Comparison of ENCODE assay signal across 19 cellular contexts in genomic region chr14:68892961-68893360, GRCh38.
A peak's percentile ranks its signal among the peaks of the same experiment; 100 is the strongest.
DNase-seq lines count a peak whose midpoint lies in the region; ATAC-seq and TF ChIP-seq lines count a peak whose summit lies in the region.
"Had no signal": no experiment of that assay in that cellular context is flagged by ENCODE, and none has a peak within 500 bp of the region (broad histone marks: within the 10 kb centered on the region; RNA-seq: fewer than 3 reads in every experiment).

No MANE protein-coding gene starts in this region.

- POLR2A ChIA-PET in AG04450 (lab: Yijun Ruan, JAX): no interaction called here
- POLR2A ChIA-PET in RWPE1 (lab: Yijun Ruan, JAX; ENCODE audit: low non-redundant PET): no interaction called here
- POLR2A ChIA-PET in activated CD8-positive, alpha-beta T cell treated with anti-CD3 and anti-CD28 coated beads, Interleukin-2, amount 10 ng/mL, durations not matched to agents 7 days and 5 days (lab: Charles Lee): interaction anchor here (0.7 kb wide), 1 partner anchor 8 kb away, joined by 3 read pairs; no protein-coding TSS in a partner anchor

- CTCF ChIA-PET in AG04450 (lab: Charles Lee): interaction anchor here (1.6 to 2.7 kb wide), 2 partner anchors 19 to 215 kb away, joined by 3 to 10 read pairs; no protein-coding TSS in a partner anchor
- CTCF ChIA-PET in RWPE1 (lab: Yijun Ruan, JAX): no interaction called here
- CTCF ChIA-PET in activated CD8-positive, alpha-beta T cell treated with anti-CD3 and anti-CD28 coated beads, Interleukin-2, amount 10 ng/mL, durations not matched to agents 7 days and 5 days (lab: Charles Lee): interaction anchor here (1.0 kb wide), 1 partner anchor 18 kb away, joined by 3 read pairs; no protein-coding TSS in a partner anchor

- H3K27ac ChIP-seq in AG04450 (ENCODE audit: low read depth, low read length) (peak overlapping the region; percentile 47), RWPE1 (peak overlapping the region; percentile 31), esophagus muscularis mucosa (replicated peaks in 1 of 4) (peak overlapping the region; percentile 89 to 98 (median 97)), sigmoid colon (peak overlapping the region; percentile 98 to 100 (median 100))
- H3K27ac ChIP-seq: KMS-11 had no signal

- H3K4me3 ChIP-seq in AG04450 (ENCODE audit: low read depth, low read length): no peak overlapping the region
- no peak overlapping the region for H3K4me3 ChIP-seq in esophagus muscularis mucosa
- no peak overlapping the region for H3K4me3 ChIP-seq in sigmoid colon
- H3K4me3 ChIP-seq in HAP-1: no peak overlapping the region
- H3K4me3 ChIP-seq: GM12878 had no signal

- DNase-seq in AG04450 (ENCODE audit: low read depth, low spot score): no peak
- no peak for DNase-seq in RWPE1 (ENCODE audit: low spot score)
- no peak for DNase-seq in esophagus muscularis mucosa (ENCODE audit: extremely low spot score)
- DNase-seq in sigmoid colon: peak; percentile 59
- no peak for DNase-seq in HAP-1 (ENCODE audit: low spot score in 2 of 2)
- DNase-seq in activated CD8-positive, alpha-beta T cell treated with anti-CD3 and anti-CD28 coated beads, Interleukin-2, amount 10 ng/mL, durations not matched to agents 7 days and 5 days: no peak
- DNase-seq: Calu3; CD4-positive, CD25-positive, alpha-beta regulatory T cell; GOT3; MM.1S; NCI-H1105; NCI-H187 treated with DMSO at 0.1 percent for 48 hours; NCI-H2171; NCI-H82; Right ventricle myocardium superior had no signal

- whole genome bisulfite sequencing in esophagus muscularis mucosa: 71% methylated on average over 5 of the region's 6 CpGs
- WGBS in sigmoid colon, 2 donors: 89 to 93% methylated on average over 6 of the region's 6 CpGs

- ATAC-seq in GM21423 (IDR thresholded peaks at IDR 0.05; ENCODE audit: unreplicated experiment): no peak
- no peak for ATAC-seq in GM18858 (IDR thresholded peaks at IDR 0.05; ENCODE audit: unreplicated experiment)
- no peak for ATAC-seq in activated CD8-positive, alpha-beta T cell treated with anti-CD3 and anti-CD28 coated beads, Interleukin-2, amount 10 ng/mL, durations not matched to agents 7 days and 5 days
- ATAC-seq: GM12878 had no signal

- in situ Hi-C loops in HAP-1 (cut with MboI; ENCODE audit: low sequenced_read_pairs): no loop called here

- TF ChIP-seq POLR2A in esophagus muscularis mucosa (IDR thresholded peaks at IDR 0.05; ENCODE audit: low read depth): no peak
- TF ChIP-seq POLR2A in sigmoid colon (IDR thresholded peaks at IDR 0.05): no peak

- peaks cover 7% of the 10 kb centered on the region for H3K4me1 Mint-ChIP-seq in activated CD8-positive, alpha-beta T cell treated with anti-CD3 and anti-CD28 coated beads, Interleukin-2, amount 10 ng/mL, durations not matched to agents 7 days and 5 days (ENCODE audit: low read depth)
- H3K4me1 Mint-ChIP-seq: CD4-positive, CD25-positive, alpha-beta regulatory T cell had no signal

- H3K9me3 ChIP-seq in AG04450 (ENCODE audit: control insufficient read depth, insufficient read depth, low read length) (no peaks in the 10 kb centered on the region), esophagus muscularis mucosa (no peaks in the 10 kb centered on the region), sigmoid colon (no peaks in the 10 kb centered on the region), HAP-1 (no peaks in the 10 kb centered on the region)

- no peaks in the 10 kb centered on the region for H3K27me3 ChIP-seq in AG04450 (ENCODE audit: control insufficient read depth, insufficient read depth, low read length)
- H3K27me3 ChIP-seq in esophagus muscularis mucosa: no peaks in the 10 kb centered on the region
- no peaks in the 10 kb centered on the region for H3K27me3 ChIP-seq in sigmoid colon
- H3K27me3 ChIP-seq in HAP-1 (ENCODE audit: low read depth): no peaks in the 10 kb centered on the region

- no peak overlapping the region for H3K4me3 Mint-ChIP-seq in activated CD8-positive, alpha-beta T cell treated with anti-CD3 and anti-CD28 coated beads, Interleukin-2, amount 10 ng/mL, durations not matched to agents 7 days and 5 days
- H3K4me3 Mint-ChIP-seq: CD4-positive, CD25-positive, alpha-beta regulatory T cell had no signal

- H3K36me3 ChIP-seq in esophagus muscularis mucosa (peaks cover 49 to 99% (median 97%) of the 10 kb centered on the region in 4 donors), sigmoid colon (peaks cover 41 to 91% (median 69%) of the 10 kb centered on the region in 4 donors), HAP-1 (replicated peaks) (peaks cover 54% of the 10 kb centered on the region)

- no peaks in the 10 kb centered on the region for H3K27me3 Mint-ChIP-seq in activated CD8-positive, alpha-beta T cell treated with anti-CD3 and anti-CD28 coated beads, Interleukin-2, amount 10 ng/mL, durations not matched to agents 7 days and 5 days (ENCODE audit: low read depth)
- H3K27me3 Mint-ChIP-seq: CD4-positive, CD25-positive, alpha-beta regulatory T cell had no signal

- peaks cover 11 to 91% (median 77%) of the 10 kb centered on the region in 4 donors for H3K4me1 ChIP-seq in esophagus muscularis mucosa
- peaks cover 0 to 92% (median 81%) of the 10 kb centered on the region in 4 donors for H3K4me1 ChIP-seq in sigmoid colon
- no peaks in the 10 kb centered on the region for H3K4me1 ChIP-seq in HAP-1

- peaks cover 15% of the 10 kb centered on the region for H3K36me3 Mint-ChIP-seq in activated CD8-positive, alpha-beta T cell treated with anti-CD3 and anti-CD28 coated beads, Interleukin-2, amount 10 ng/mL, durations not matched to agents 7 days and 5 days (ENCODE audit: low read depth)

- TF ChIP-seq CTCF in AG04450 (IDR thresholded peaks at IDR 0.05; ENCODE audit: low read depth, low read length): no peak
- no peak for TF ChIP-seq CTCF in RWPE1 (conservative IDR thresholded peaks at IDR 0.05; ENCODE audit: low read depth)
- no peak for TF ChIP-seq CTCF in esophagus muscularis mucosa (IDR thresholded peaks at IDR 0.05)
- TF ChIP-seq CTCF in sigmoid colon (IDR thresholded peaks at IDR 0.05): no peak

- TF ChIP-seq EP300 in esophagus muscularis mucosa (IDR thresholded peaks at IDR 0.05): no peak
- TF ChIP-seq EP300 in sigmoid colon (IDR thresholded peaks at IDR 0.05): no peak

- no peak overlapping the region for H3K27ac Mint-ChIP-seq in activated CD8-positive, alpha-beta T cell treated with anti-CD3 and anti-CD28 coated beads, Interleukin-2, amount 10 ng/mL, durations not matched to agents 7 days and 5 days

- no peaks in the 10 kb centered on the region for H3K9me3 Mint-ChIP-seq in activated CD8-positive, alpha-beta T cell treated with anti-CD3 and anti-CD28 coated beads, Interleukin-2, amount 10 ng/mL, durations not matched to agents 7 days and 5 days (ENCODE audit: insufficient read depth)
- H3K9me3 Mint-ChIP-seq: CD4-positive, CD25-positive, alpha-beta regulatory T cell had no signal

- intact Hi-C loops in esophagus muscularis mucosa (cut with DNase I) (no loop called here), sigmoid colon (cut with DNase I) (no loop called here)

Comparison
In these comparisons a context has a peak if more than half of its experiments do, and no peak if none do; other contexts are left out.
1. H3K27ac ChIP-seq: peak in every context shown above with its lines; median percentile 100 in sigmoid colon; 97 in esophagus muscularis mucosa; 47 in AG04450; 31 in RWPE1.